In genomic region chr6:11722805-11723631, GRCh38 we compare ENCODE assay signal across 13 cellular contexts. TPM values are rescaled to one million over a fixed set of nuclear protein-coding genes. Genes with fewer than 3 reads are reported as not detected.
DNase-seq lines count a peak whose midpoint lies in the region; ATAC-seq and TF ChIP-seq lines count a peak whose summit lies in the region.
"Had no signal": no experiment of that assay in that cellular context is flagged by ENCODE, and none has a peak within 500 bp of the region (broad histone marks: within the 10 kb centered on the region; RNA-seq: fewer than 3 reads in every experiment).

No MANE protein-coding gene starts in this region.

- CTCF ChIA-PET in CD4-positive, alpha-beta T cell (lab: Charles Lee) = no interaction called here

- H3K27me3 ChIP-seq in CD4-positive, alpha-beta T cell (ENCODE audit: control insufficient read depth, insufficient read depth, low read length) = no peaks in the 10 kb centered on the region

- no peak for DNase-seq in CD4-positive, alpha-beta T cell
- DNase-seq in activated naive CD4-positive, alpha-beta T cell treated with anti-CD3 and anti-CD28 coated beads, Interleukin-2, amount 50 U/mL, for 72 hours (ENCODE audit: low spot score in 2 of 2) = no peak
- DNase-seq in RKO (ENCODE audit: low spot score) = no peak
- no peak for DNase-seq in NCI-H146 (lab: John Stamatoyannopoulos, UW)
- DNase-seq in NCI-H446 treated with DMSO at 0.1 percent for 48 hours (lab: John Stamatoyannopoulos, UW) = no peak
- DNase-seq: H9, hypothalamus, left ventricle myocardium superior, NCI-H1436, SIG-M5 had no signal

- H3K4me1 Mint-ChIP-seq in CD4-positive, alpha-beta T cell (ENCODE audit: low read depth) = peaks cover 53% of the 10 kb centered on the region

- H3K4me3 Mint-ChIP-seq in CD4-positive, alpha-beta T cell = peak overlapping the region; percentile 14
- H3K4me3 Mint-ChIP-seq: H9 had no signal

- H3K27ac Mint-ChIP-seq in CD4-positive, alpha-beta T cell = peak overlapping the region; percentile 58
- H3K27ac Mint-ChIP-seq in activated naive CD4-positive, alpha-beta T cell treated with anti-CD3 and anti-CD28 coated beads, Interleukin-2, amount 50 U/mL, for 72 hours = peak overlapping the region; percentile 88 to 99
- H3K27ac Mint-ChIP-seq: H9 had no signal

- no peaks in the 10 kb centered on the region for H3K9me3 ChIP-seq in CD4-positive, alpha-beta T cell (ENCODE audit: control insufficient read depth, low read length)

- TF ChIP-seq CTCF in CD4-positive, alpha-beta T cell (IDR thresholded peaks at IDR 0.05) = no peak

- intact Hi-C loops in CD4-positive, alpha-beta T cell (cut with DNase I, micrococcal nuclease) = loop anchor here in 1 of 2 experiments (10.0 kb wide), 1 partner anchor 352 kb away; no protein-coding TSS in a partner anchor

- H3K27me3 Mint-ChIP-seq in CD4-positive, alpha-beta T cell = no peaks in the 10 kb centered on the region

- H3K27ac ChIP-seq in CD4-positive, alpha-beta T cell (ENCODE audit: low read depth, low read length) = no peak overlapping the region

- POLR2A ChIA-PET in CD4-positive, alpha-beta T cell (lab: Charles Lee) = interaction anchor here (1.7 to 2.8 kb wide), 5 partner anchors 8 to 287 kb away, joined by 4 to 12 read pairs (median 10); no protein-coding TSS in a partner anchor

- ATAC-seq in CD4-positive, alpha-beta T cell (ENCODE audit: poor library complexity) = peak; percentile 45
- ATAC-seq in GM18858 (IDR thresholded peaks at IDR 0.05; ENCODE audit: unreplicated experiment) = peak; percentile 41
- peak; percentile 58 for ATAC-seq in HG02852 (IDR thresholded peaks at IDR 0.05; ENCODE audit: unreplicated experiment)
- peak; percentile 14 to 66 for ATAC-seq in activated naive CD4-positive, alpha-beta T cell treated with anti-CD3 and anti-CD28 coated beads, Interleukin-2, amount 50 U/mL, for 72 hours
- ATAC-seq in GM19328 (IDR thresholded peaks at IDR 0.05; ENCODE audit: unreplicated experiment) = no peak
- ATAC-seq: left ventricle myocardium superior had no signal

- H3K36me3 Mint-ChIP-seq in CD4-positive, alpha-beta T cell (ENCODE audit: low read depth) = peaks cover 47% of the 10 kb centered on the region
- H3K36me3 Mint-ChIP-seq in activated naive CD4-positive, alpha-beta T cell treated with anti-CD3 and anti-CD28 coated beads, Interleukin-2, amount 50 U/mL, for 72 hours = peaks cover 66 to 90% of the 10 kb centered on the region in 2 donors

- H3K9me3 Mint-ChIP-seq in CD4-positive, alpha-beta T cell = no peaks in the 10 kb centered on the region
- peaks cover 7 to 9% of the 10 kb centered on the region in 2 donors for H3K9me3 Mint-ChIP-seq in activated naive CD4-positive, alpha-beta T cell treated with anti-CD3 and anti-CD28 coated beads, Interleukin-2, amount 50 U/mL, for 72 hours
- H3K9me3 Mint-ChIP-seq: H9 had no signal

RNA-seq across cellular contexts. Expression of gene ADTRP, which starts 55.6 kb away (rescaled TPM):
- total RNA-seq in CD4-positive, alpha-beta T cell = 10 to 100 TPM; 14.3 to 15.2 TPM
- total RNA-seq in activated naive CD4-positive, alpha-beta T cell treated with anti-CD3 and anti-CD28 coated beads, Interleukin-2, amount 50 U/mL, for 72 hours = 10 to 100 TPM; 33.5 to 75.2 TPM
- total RNA-seq: H9, left ventricle myocardium superior had no signal
